ENCODE assay signal across 17 cellular contexts in the genomic region with DNA sequence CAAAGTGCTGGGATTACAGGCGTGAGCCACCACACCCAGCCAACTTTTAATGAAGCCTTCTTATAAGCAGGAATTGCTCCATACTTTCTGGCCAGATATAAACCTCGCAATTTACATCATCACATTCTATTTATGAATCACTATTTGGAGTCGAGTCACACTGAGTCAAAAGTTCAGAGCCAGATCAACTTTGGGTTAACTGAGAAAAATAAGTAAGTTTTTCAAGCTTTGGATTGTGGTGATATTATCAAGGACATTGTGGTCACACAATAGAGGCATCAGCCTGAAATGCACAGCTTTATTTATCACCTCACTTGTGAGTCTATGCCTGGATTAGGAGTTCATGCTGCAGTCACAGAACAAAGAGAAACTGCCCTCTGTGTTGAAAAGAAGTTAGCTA.
A peak's percentile ranks its signal among the peaks of the same experiment; 100 is the strongest.
DNase-seq lines count a peak whose midpoint lies in the region; ATAC-seq, FAIRE-seq and TF ChIP-seq lines count a peak whose summit lies in the region.
"Had no signal": no experiment of that assay in that cellular context is flagged by ENCODE, and none has a peak within 500 bp of the region (broad histone marks: within the 10 kb centered on the region; RNA-seq: fewer than 3 reads in every experiment).

No MANE protein-coding gene starts in this region.

- no peak for ATAC-seq in GM21447 (IDR thresholded peaks at IDR 0.05; ENCODE audit: unreplicated experiment)
- ATAC-seq in HG02981 (IDR thresholded peaks at IDR 0.05; ENCODE audit: unreplicated experiment): no peak

- DNase-seq in D721Med (ENCODE audit: insufficient read length, low spot score): no peak
- DNase-seq in NCI-H226: peak; percentile 54
- DNase-seq in dedifferentiated amniotic fluid mesenchymal stem cell (ENCODE audit: extremely low spot score): peak; percentile 25
- peak; percentile 1 for DNase-seq in myocyte (ENCODE audit: low read depth)
- DNase-seq in CD1c-positive myeloid dendritic cell (ENCODE audit: extremely low spot score): no peak
- no peak for DNase-seq in NCI-H82 (lab: John Stamatoyannopoulos, UW)
- DNase-seq: activated CD4-positive, alpha-beta T cell treated with anti-CD3 and anti-CD28 coated beads, Interleukin-2, amount 50 U/mL, for 48 hours; CD8-positive, alpha-beta memory T cell; dorsolateral prefrontal cortex; glutamatergic neuron; NCI-H1048; NK-92 treated with Interleukin-12 subunit alpha and Interleukin-12 subunit beta, amount 100 ng/mL, for 24 hours; SJCRH30 had no signal

- no peak for TF ChIP-seq CTCF in D721Med (IDR thresholded peaks at IDR 0.05; ENCODE audit: insufficient read depth, missing control alignments)

- FAIRE-seq in D721Med (lab: Jason Lieb, UNC): peak; percentile 55
- FAIRE-seq: G401.6, TTC549 had no signal

Comparison
In these comparisons a context has a peak if more than half of its experiments do, and no peak if none do; other contexts are left out.
1. DNase-seq: peak in NCI-H226 (single experiment), dedifferentiated amniotic fluid mesenchymal stem cell (single experiment) and myocyte (single experiment); none in D721Med (single experiment), CD1c-positive myeloid dendritic cell (single experiment) and NCI-H82 (single experiment).